ENCODE assay signal across 2 cellular contexts in the genomic region with DNA sequence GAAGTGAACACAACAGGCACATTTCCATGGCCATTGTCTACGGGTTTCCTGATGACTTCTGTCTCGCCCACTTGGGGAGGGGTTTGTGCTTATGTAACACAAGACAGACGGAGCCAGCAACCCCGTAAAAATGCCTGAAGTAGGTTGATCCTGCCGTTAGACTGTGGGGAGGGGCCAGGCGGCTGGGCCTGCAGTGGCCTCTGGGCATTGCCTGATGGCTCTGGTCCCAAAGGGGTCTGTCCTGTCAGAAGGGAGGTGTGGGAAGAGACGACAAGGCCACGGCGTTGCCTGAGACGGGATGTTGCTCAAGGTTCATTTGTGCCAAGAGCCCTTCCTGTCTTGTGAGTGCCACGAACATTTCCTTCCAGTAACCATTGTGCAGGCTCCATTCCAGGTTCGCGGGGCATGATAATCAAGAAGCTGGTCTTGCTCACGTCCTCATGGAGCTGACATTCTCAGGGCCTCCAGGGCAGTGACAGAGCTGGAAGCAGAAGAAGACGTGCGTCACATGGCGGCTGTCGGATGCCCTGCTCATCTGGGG.
TF ChIP-seq lines count a peak whose summit lies in the region.

No MANE protein-coding gene starts in this region.

TF ChIP-seq in liver, 16 proteins besides CTCF, POLR2A, EP300 and RAD21:
- TF ChIP-seq, protein P1, sequence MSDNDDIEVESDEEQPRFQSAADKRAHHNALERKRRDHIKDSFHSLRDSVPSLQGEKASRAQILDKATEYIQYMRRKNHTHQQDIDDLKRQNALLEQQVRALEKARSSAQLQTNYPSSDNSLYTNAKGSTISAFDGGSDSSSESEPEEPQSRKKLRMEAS (IDR thresholded peaks at IDR 0.05), result no peak
- TF ChIP-seq HNF4G (IDR thresholded peaks at IDR 0.05), result no peak
- peak in 1 of 2 donors; percentile 28 for TF ChIP-seq RXRA (IDR thresholded peaks at IDR 0.05)
- TF ChIP-seq NR2F2 (IDR thresholded peaks at IDR 0.05), result peak; percentile 86

TF ChIP-seq in HepG2, 621 proteins besides CTCF, POLR2A, EP300 and RAD21:
- TF ChIP-seq PITX1 (CRISPR knock-in tag; IDR thresholded peaks at IDR 0.05), result no peak
- TF ChIP-seq, protein P2, sequence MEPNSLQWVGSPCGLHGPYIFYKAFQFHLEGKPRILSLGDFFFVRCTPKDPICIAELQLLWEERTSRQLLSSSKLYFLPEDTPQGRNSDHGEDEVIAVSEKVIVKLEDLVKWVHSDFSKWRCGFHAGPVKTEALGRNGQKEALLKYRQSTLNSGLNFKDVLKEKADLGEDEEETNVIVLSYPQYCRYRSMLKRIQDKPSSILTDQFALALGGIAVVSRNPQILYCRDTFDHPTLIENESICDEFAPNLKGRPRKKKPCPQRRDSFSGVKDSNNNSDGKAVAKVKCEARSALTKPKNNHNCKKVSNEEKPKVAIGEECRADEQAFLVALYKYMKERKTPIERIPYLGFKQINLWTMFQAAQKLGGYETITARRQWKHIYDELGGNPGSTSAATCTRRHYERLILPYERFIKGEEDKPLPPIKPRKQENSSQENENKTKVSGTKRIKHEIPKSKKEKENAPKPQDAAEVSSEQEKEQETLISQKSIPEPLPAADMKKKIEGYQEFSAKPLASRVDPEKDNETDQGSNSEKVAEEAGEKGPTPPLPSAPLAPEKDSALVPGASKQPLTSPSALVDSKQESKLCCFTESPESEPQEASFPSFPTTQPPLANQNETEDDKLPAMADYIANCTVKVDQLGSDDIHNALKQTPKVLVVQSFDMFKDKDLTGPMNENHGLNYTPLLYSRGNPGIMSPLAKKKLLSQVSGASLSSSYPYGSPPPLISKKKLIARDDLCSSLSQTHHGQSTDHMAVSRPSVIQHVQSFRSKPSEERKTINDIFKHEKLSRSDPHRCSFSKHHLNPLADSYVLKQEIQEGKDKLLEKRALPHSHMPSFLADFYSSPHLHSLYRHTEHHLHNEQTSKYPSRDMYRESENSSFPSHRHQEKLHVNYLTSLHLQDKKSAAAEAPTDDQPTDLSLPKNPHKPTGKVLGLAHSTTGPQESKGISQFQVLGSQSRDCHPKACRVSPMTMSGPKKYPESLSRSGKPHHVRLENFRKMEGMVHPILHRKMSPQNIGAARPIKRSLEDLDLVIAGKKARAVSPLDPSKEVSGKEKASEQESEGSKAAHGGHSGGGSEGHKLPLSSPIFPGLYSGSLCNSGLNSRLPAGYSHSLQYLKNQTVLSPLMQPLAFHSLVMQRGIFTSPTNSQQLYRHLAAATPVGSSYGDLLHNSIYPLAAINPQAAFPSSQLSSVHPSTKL (CRISPR knock-in tag; IDR thresholded peaks at IDR 0.05), result no peak
- no peak for TF ChIP-seq HMGA1 (CRISPR knock-in tag; conservative IDR thresholded peaks at IDR 0.05)
- no peak for TF ChIP-seq NKX3-1 (CRISPR knock-in tag; IDR thresholded peaks at IDR 0.05)
- no peak for TF ChIP-seq FOSL2 (CRISPR knock-in tag; IDR thresholded peaks at IDR 0.05)
- no peak for TF ChIP-seq ZNF570 (CRISPR knock-in tag; IDR thresholded peaks at IDR 0.05; ENCODE audit: borderline replicate concordance)
- no peak for TF ChIP-seq ZNF761 (CRISPR knock-in tag; conservative IDR thresholded peaks at IDR 0.05)
- TF ChIP-seq ZNF616 (CRISPR knock-in tag; IDR thresholded peaks at IDR 0.05; ENCODE audit: low read depth), result no peak
- TF ChIP-seq, protein P3, sequence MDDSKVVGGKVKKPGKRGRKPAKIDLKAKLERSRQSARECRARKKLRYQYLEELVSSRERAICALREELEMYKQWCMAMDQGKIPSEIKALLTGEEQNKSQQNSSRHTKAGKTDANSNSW (CRISPR knock-in tag; IDR thresholded peaks at IDR 0.05; ENCODE audit: borderline replicate concordance), result no peak
- TF ChIP-seq HDAC1 (CRISPR knock-in tag; IDR thresholded peaks at IDR 0.05), result no peak
- no peak for TF ChIP-seq TOPORS (CRISPR knock-in tag; IDR thresholded peaks at IDR 0.05)
- no peak for TF ChIP-seq ZNF253 (CRISPR knock-in tag; IDR thresholded peaks at IDR 0.05; ENCODE audit: borderline replicate concordance)
